In the genomic region with DNA sequence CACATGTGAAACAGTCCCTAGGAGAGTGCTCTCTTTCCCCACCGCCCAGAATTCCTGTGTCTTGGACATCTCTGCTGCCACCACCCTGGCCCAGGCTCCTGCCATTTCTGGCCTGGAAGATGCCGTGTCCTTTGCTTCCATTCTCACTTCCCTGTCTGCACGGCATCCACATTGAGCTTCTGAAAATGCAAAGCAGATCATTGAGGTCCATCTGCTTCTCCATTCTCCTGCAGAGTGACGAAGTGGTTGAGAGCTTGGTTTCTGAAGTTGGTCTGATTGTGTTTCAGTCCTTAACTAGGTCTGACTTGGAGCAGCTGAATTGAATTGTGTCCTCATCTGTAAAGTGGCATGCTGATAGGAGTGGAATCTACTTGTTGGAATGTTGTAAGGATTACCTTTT, we compare ENCODE assay signal across 12 cellular contexts.
DNase-seq lines count a peak whose midpoint lies in the region; ATAC-seq and TF ChIP-seq lines count a peak whose summit lies in the region.
"Had no signal": no experiment of that assay in that cellular context is flagged by ENCODE, and none has a peak within 500 bp of the region (broad histone marks: within the 10 kb centered on the region; RNA-seq: fewer than 3 reads in every experiment).

No MANE protein-coding gene starts in this region.

- TF ChIP-seq CTCF in GM12864 (IDR thresholded peaks at IDR 0.05; ENCODE audit: low read depth, low read length, missing control alignments): no peak
- no peak for TF ChIP-seq CTCF in gastrocnemius medialis (IDR thresholded peaks at IDR 0.05 in 4 of 5, conservative IDR thresholded peaks at IDR 0.05 in 1 of 5)
- no peak for TF ChIP-seq CTCF in psoas muscle (IDR thresholded peaks at IDR 0.05)

- H3K4me3 ChIP-seq in GM12864 (ENCODE audit: low read depth, low read length): no peak overlapping the region
- H3K4me3 ChIP-seq in gastrocnemius medialis: no peak overlapping the region
- H3K4me3 ChIP-seq in H7 (ENCODE audit: insufficient read depth, low read depth, low read length): no peak overlapping the region
- no peak overlapping the region for H3K4me3 ChIP-seq in psoas muscle
- H3K4me3 ChIP-seq: testis had no signal

- H3K27ac ChIP-seq in gastrocnemius medialis (no peak overlapping the region), psoas muscle (no peak overlapping the region)
- H3K27ac ChIP-seq: testis had no signal

- no peak for TF ChIP-seq POLR2A in gastrocnemius medialis (IDR thresholded peaks at IDR 0.05)

- 85 to 96% (median 92%) methylated on average over 4 of the region's 4 CpGs for WGBS in psoas muscle, 3 donors

- no peaks in the 10 kb centered on the region for H3K36me3 ChIP-seq in gastrocnemius medialis
- no peaks in the 10 kb centered on the region for H3K36me3 ChIP-seq in H7 (replicated peaks; ENCODE audit: control insufficient read depth, insufficient read depth, low read length)
- no peaks in the 10 kb centered on the region for H3K36me3 ChIP-seq in psoas muscle (ENCODE audit: insufficient read depth in 1 of 2, low read depth in 1 of 2)

- in situ Hi-C loops in gastrocnemius medialis (cut with MboI; ENCODE audit: low sequenced_read_pairs in 4 of 4): no loop called here

- DNase-seq in GM12864 (ENCODE audit: low read depth) (peak; percentile 61), NCI-H526 treated with DMSO at 0.1 percent for 48 hours (lab: John Stamatoyannopoulos, UW) (peak; percentile 49), gastrocnemius medialis (no peak), H7 (no peak), psoas muscle (no peak)
- DNase-seq: activated CD8-positive, alpha-beta T cell treated with anti-CD3 and anti-CD28 coated beads for 36 hours; NCI-H146; SIG-M5; testis had no signal

- intact Hi-C loops in gastrocnemius medialis (cut with DNase I; ENCODE audit: low total_unique reads): no loop called here
- intact Hi-C loops in psoas muscle (cut with DNase I): no loop called here

- ATAC-seq in GM19351 (IDR thresholded peaks at IDR 0.05; ENCODE audit: unreplicated experiment): peak; percentile 80
- peak; percentile 74 for ATAC-seq in HG02943 (IDR thresholded peaks at IDR 0.05; ENCODE audit: low read depth, unreplicated experiment)
- ATAC-seq in gastrocnemius medialis: no peak
- ATAC-seq in psoas muscle: no peak
- no peak for ATAC-seq in HG03439 (IDR thresholded peaks at IDR 0.05; ENCODE audit: unreplicated experiment)
- ATAC-seq: activated CD8-positive, alpha-beta T cell treated with anti-CD3 and anti-CD28 coated beads for 36 hours had no signal

- H3K27me3 ChIP-seq in gastrocnemius medialis (no peaks in the 10 kb centered on the region), H7 (ENCODE audit: control insufficient read depth, insufficient read depth, low read length) (no peaks in the 10 kb centered on the region), psoas muscle (ENCODE audit: insufficient read depth in 3 of 3, low read length in 2 of 3) (no peaks in the 10 kb centered on the region)
- H3K27me3 ChIP-seq: testis had no signal

- H3K4me1 ChIP-seq in gastrocnemius medialis (peaks cover 5 to 6% of the 10 kb centered on the region in 2 donors), psoas muscle (no peaks in the 10 kb centered on the region)
- H3K4me1 ChIP-seq: testis had no signal

- H3K9me3 ChIP-seq in gastrocnemius medialis: no peaks in the 10 kb centered on the region
- H3K9me3 ChIP-seq in psoas muscle: no peaks in the 10 kb centered on the region
- H3K9me3 ChIP-seq: testis had no signal

Comparison
In these comparisons a context has a peak if more than half of its experiments do, and no peak if none do; other contexts are left out.
1. DNase-seq: peak in GM12864 (single experiment) and NCI-H526 treated with DMSO at 0.1 percent for 48 hours (single experiment); none in gastrocnemius medialis (0 of 2), H7 (single experiment) and psoas muscle (0 of 2).
2. ATAC-seq: peak in GM19351 (single experiment) and HG02943 (single experiment); none in gastrocnemius medialis (0 of 2), psoas muscle (0 of 4) and HG03439 (single experiment).